In the genomic region with DNA sequence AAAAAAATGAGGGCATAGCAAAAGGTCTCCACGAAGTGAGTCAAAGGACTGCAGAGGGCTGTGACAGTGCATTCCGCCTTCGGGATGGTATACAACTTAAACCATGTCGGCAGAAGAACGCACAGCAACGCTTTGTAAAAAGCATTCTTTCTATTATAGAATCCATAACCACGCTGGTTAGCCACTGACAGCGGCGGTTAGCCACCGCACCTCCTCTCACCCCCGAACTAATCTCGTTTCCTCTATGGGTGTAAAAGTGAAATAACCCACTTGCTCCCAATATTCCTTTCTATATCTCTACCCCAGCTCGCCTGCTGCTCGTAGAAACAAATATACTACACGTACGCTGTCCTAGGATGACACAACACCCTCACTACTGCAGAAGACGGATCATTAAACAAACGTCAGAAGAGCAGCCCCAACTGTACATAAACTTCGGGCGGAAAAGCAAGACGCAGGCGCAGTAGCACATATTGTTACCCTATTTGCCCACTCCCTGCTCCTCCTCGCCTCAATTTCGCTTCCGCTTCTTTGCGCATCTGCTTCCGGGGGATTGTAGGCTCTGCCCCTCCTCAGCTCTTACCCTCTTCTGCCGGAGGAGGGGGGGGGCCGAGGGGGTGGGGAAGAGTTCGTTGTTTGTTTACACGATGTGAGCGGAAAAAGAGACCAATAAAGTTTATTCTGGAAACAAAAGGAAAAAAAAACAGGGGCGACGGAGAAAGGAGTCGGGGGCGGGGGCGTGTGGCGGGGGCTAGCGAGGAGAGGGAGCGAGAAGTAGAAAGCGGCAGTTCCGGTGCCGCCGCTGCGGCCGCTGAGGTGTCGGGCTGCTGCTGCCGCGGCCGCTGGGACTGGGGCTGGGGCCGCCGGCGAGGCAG, we compare ENCODE assay signal across 8 cellular contexts. TPM values are rescaled to one million over a fixed set of nuclear protein-coding genes. Genes with fewer than 3 reads are reported as not detected.
A peak's percentile ranks its signal among the peaks of the same experiment; 100 is the strongest.
DNase-seq lines count a peak whose midpoint lies in the region; ATAC-seq, FAIRE-seq and TF ChIP-seq lines count a peak whose summit lies in the region.

A gene (plus strand): TSS at position 787 of the 875 bp plus-strand sequence. CDS start 50,469 bp downstream, outside the sequence.

- in situ Hi-C loops in GM18951 (cut with MboI; ENCODE audit: low sequenced_read_pairs, unreplicated experiment): no loop called here

- peak; percentile 93 for DNase-seq in AG08395 (ENCODE audit: low spot score)
- DNase-seq in NCI-H345 (lab: John Stamatoyannopoulos, UW): peak; percentile 99
- DNase-seq in activated B cell treated with CpG ODN at 0.5 μM for 24 hours: peak; percentile 78
- DNase-seq in caudate nucleus (lab: John Stamatoyannopoulos, UW): peak; percentile 74 to 98 (median 95)
- DNase-seq in stimulated activated CD4-positive, alpha-beta T cell treated with anti-CD3 and anti-CD28 coated beads, Interleukin-12 subunit alpha, Interleukin-12 subunit beta, amount 100 ng/mL, for 4 hours: peak; percentile 82

- peak within 1 kb of the TSS; percentile 95 for H3K27ac Mint-ChIP-seq in activated B cell treated with CpG ODN at 0.5 μM for 24 hours

- no peaks in the 10 kb centered on the region for H3K9me3 Mint-ChIP-seq in activated B cell treated with CpG ODN at 0.5 μM for 24 hours

- TF ChIP-seq POLR2A in GM18951 (IDR thresholded peaks at IDR 0.05; ENCODE audit: extremely low read depth, insufficient read depth, insufficient read length): peak; percentile 64

- no peaks in the 10 kb centered on the region for H3K27me3 Mint-ChIP-seq in activated B cell treated with CpG ODN at 0.5 μM for 24 hours

- peaks cover 8% of the 10 kb centered on the region for H3K36me3 Mint-ChIP-seq in activated B cell treated with CpG ODN at 0.5 μM for 24 hours (ENCODE audit: low read depth)

- POLR2A ChIA-PET in activated B cell treated with CpG ODN at 0.5 μM for 24 hours (lab: Charles Lee): interaction anchor here (0.6 to 4.0 kb wide), 46 partner anchors 14 to 1824 kb away, joined by 3 to 58 read pairs (median 5); a partner anchor contains a TSS

- peak within 1 kb of the TSS; percentile 94 for H3K4me3 Mint-ChIP-seq in activated B cell treated with CpG ODN at 0.5 μM for 24 hours

- peak within 1 kb of the TSS; percentile 94 for H3K27ac ChIP-seq in caudate nucleus (ENCODE audit: low read depth, low read length)

- ATAC-seq in HG03196 (IDR thresholded peaks at IDR 0.05; ENCODE audit: unreplicated experiment): peak; percentile 77
- peak; percentile 74 for ATAC-seq in activated B cell treated with CpG ODN at 0.5 μM for 24 hours (ENCODE audit: low read depth)

- intact Hi-C loops in activated B cell treated with CpG ODN at 0.5 μM for 24 hours (cut with micrococcal nuclease): loop anchor here (1.0 to 5.0 kb wide), 16 partner anchors 33 to 1796 kb away; a partner anchor contains a TSS

- peak; percentile 84 for FAIRE-seq in islet of Langerhans (lab: Jason Lieb, UNC)

- CTCF ChIA-PET in activated B cell treated with CpG ODN at 0.5 μM for 24 hours (lab: Charles Lee): interaction anchor here (0.7 to 2.3 kb wide), 8 partner anchors 19 to 174 kb away, joined by 3 to 12 read pairs (median 3); no protein-coding TSS in a partner anchor

- peaks cover 37% of the 10 kb centered on the region for H3K4me1 Mint-ChIP-seq in activated B cell treated with CpG ODN at 0.5 μM for 24 hours

- TF ChIP-seq CTCF in activated B cell treated with CpG ODN at 0.5 μM for 24 hours (IDR thresholded peaks at IDR 0.05): no peak

RNA-seq across cellular contexts. Expression of the gene that starts here (rescaled TPM):
- total RNA-seq in activated B cell treated with CpG ODN at 0.5 μM for 24 hours: 32.6 and 40.5 TPM in 2 replicates

Comparison
In these comparisons a context has a peak if more than half of its experiments do, and no peak if none do; other contexts are left out.
1. Peak in every context shown above with its lines: DNase-seq, ATAC-seq and H3K27ac ChIP-seq.